ENCODE assay signal across 17 cellular contexts in the genomic region with DNA sequence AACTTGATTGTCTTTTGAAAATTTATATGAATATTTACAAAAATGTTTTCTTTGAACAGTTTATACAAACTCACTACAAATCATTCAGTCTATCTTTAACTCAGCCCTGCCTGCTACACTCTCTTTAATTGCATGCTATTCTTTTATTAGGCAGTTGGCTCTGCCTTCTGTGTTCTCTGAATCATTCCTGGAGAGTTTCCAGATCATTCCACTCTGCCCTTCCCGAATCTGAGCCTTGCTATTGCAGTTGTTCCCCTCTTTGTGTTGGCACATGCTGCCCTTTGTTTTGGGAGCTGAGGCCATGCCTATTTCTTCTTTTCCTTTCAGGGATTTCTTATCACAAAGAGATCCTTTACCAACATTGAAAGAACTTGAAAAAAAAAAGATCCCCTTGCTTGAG. TPM values are rescaled to one million over a fixed set of nuclear protein-coding genes. Genes with fewer than 3 reads are reported as not detected.
DNase-seq lines count a peak whose midpoint lies in the region; ATAC-seq and TF ChIP-seq lines count a peak whose summit lies in the region.
"Had no signal": no experiment of that assay in that cellular context is flagged by ENCODE, and none has a peak within 500 bp of the region (broad histone marks: within the 10 kb centered on the region; RNA-seq: fewer than 3 reads in every experiment).

No MANE protein-coding gene starts in this region.

- peak overlapping the region; percentile 26 for H3K27ac ChIP-seq in substantia nigra (ENCODE audit: low read depth, low read length, poor library complexity, severe bottlenecking)
- H3K27ac ChIP-seq in upper lobe of right lung = no peak overlapping the region
- H3K27ac ChIP-seq: coronary artery, stomach had no signal

- H3K9me3 ChIP-seq in upper lobe of right lung = no peaks in the 10 kb centered on the region
- H3K9me3 ChIP-seq: stomach had no signal

- no peaks in the 10 kb centered on the region for H3K36me3 ChIP-seq in upper lobe of right lung
- H3K36me3 ChIP-seq: stomach had no signal

- DNase-seq in LoVo (ENCODE audit: low spot score) = peak; percentile 8
- DNase-seq in astrocyte of the cerebellum (ENCODE audit: low read depth) = peak; percentile 36
- DNase-seq in inferior parietal cortex (ENCODE audit: extremely low spot score) = peak; percentile 18
- DNase-seq in substantia nigra (lab: John Stamatoyannopoulos, UW) = peak in 1 of 49 donors; percentile 30
- no peak for DNase-seq in upper lobe of right lung
- DNase-seq: activated CD8-positive, alpha-beta T cell treated with anti-CD3 and anti-CD28 coated beads, Interleukin-2, amount 10 ng/mL, durations not matched to agents 7 days and 5 days; activated naive CD4-positive, alpha-beta T cell treated with Interleukin-2 at 50 U/mL for 16 hours; GOT3; NCI-H1436 treated with DMSO at 0.1 percent for 48 hours; stimulated activated CD4-positive, alpha-beta T cell treated with anti-CD3 and anti-CD28 coated beads, Interleukin-4, amount 100 ng/mL, for 24 hours; stomach had no signal

- H3K27me3 ChIP-seq in upper lobe of right lung = no peaks in the 10 kb centered on the region
- H3K27me3 ChIP-seq: stomach had no signal

- peaks cover 3% of the 10 kb centered on the region for H3K4me1 ChIP-seq in upper lobe of right lung
- H3K4me1 ChIP-seq: stomach had no signal

- intact Hi-C loops in upper lobe of right lung (cut with DNase I) = no loop called here

- in situ Hi-C loops in astrocyte of the cerebellum (cut with HindIII; ENCODE audit: low sequenced_read_pairs) = no loop called here

- ATAC-seq in upper lobe of right lung = no peak
- no peak for ATAC-seq in GM21786 (IDR thresholded peaks at IDR 0.05; ENCODE audit: unreplicated experiment)
- ATAC-seq in HG03520 (IDR thresholded peaks at IDR 0.05; ENCODE audit: unreplicated experiment) = no peak
- ATAC-seq: activated CD8-positive, alpha-beta T cell treated with anti-CD3 and anti-CD28 coated beads, Interleukin-2, amount 10 ng/mL, durations not matched to agents 7 days and 5 days; left lobe of liver had no signal

- TF ChIP-seq CTCF in astrocyte of the cerebellum (IDR thresholded peaks at IDR 0.05; ENCODE audit: low read depth, low read length, missing control alignments) (no peak), upper lobe of right lung (IDR thresholded peaks at IDR 0.05) (no peak)

- H3K4me3 ChIP-seq in astrocyte of the cerebellum (ENCODE audit: low read depth, low read length) (no peak overlapping the region), upper lobe of right lung (no peak overlapping the region)
- H3K4me3 ChIP-seq: coronary artery, stomach had no signal

RNA-seq across cellular contexts. Expression of a gene that starts 8.7 kb away (rescaled TPM):
- total RNA-seq in upper lobe of right lung = not detected
- total RNA-seq: activated CD8-positive, alpha-beta T cell treated with anti-CD3 and anti-CD28 coated beads, Interleukin-2, amount 10 ng/mL, durations not matched to agents 7 days and 5 days; frontal cortex; left lobe of liver; T-helper 1 cell treated with Interleukin-12 subunit alpha and Interleukin-12 subunit beta and Interleukin-4 antibody, amounts not matched to agents 30 ng/mL and 1 ng/mL, for 36 hours had no signal
